ENCODE assay signal across 2 cellular contexts in genomic region chr7:1852781-1853618, GRCh38.
TF ChIP-seq lines count a peak whose summit lies in the region.

No MANE protein-coding gene starts in this region.

TF ChIP-seq in liver, 16 proteins besides CTCF, POLR2A, EP300 and RAD21 (continued from another document):
- no peak for TF ChIP-seq REST (IDR thresholded peaks at IDR 0.05)
- TF ChIP-seq, protein P1, sequence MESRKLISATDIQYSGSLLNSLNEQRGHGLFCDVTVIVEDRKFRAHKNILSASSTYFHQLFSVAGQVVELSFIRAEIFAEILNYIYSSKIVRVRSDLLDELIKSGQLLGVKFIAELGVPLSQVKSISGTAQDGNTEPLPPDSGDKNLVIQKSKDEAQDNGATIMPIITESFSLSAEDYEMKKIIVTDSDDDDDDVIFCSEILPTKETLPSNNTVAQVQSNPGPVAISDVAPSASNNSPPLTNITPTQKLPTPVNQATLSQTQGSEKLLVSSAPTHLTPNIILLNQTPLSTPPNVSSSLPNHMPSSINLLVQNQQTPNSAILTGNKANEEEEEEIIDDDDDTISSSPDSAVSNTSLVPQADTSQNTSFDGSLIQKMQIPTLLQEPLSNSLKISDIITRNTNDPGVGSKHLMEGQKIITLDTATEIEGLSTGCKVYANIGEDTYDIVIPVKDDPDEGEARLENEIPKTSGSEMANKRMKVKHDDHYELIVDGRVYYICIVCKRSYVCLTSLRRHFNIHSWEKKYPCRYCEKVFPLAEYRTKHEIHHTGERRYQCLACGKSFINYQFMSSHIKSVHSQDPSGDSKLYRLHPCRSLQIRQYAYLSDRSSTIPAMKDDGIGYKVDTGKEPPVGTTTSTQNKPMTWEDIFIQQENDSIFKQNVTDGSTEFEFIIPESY (IDR thresholded peaks at IDR 0.05), result no peak
- TF ChIP-seq HNF4G (IDR thresholded peaks at IDR 0.05), result no peak
- no peak for TF ChIP-seq SP1 (IDR thresholded peaks at IDR 0.05)
- TF ChIP-seq RXRA (IDR thresholded peaks at IDR 0.05), result no peak
- TF ChIP-seq NR2F2 (IDR thresholded peaks at IDR 0.05), result no peak
- TF ChIP-seq HNF4A (conservative IDR thresholded peaks at IDR 0.05), result no peak
- TF ChIP-seq GABPA (IDR thresholded peaks at IDR 0.05 in 1 of 2, conservative IDR thresholded peaks at IDR 0.05 in 1 of 2), result no peak

TF ChIP-seq in HepG2, 621 proteins besides CTCF, POLR2A, EP300 and RAD21 (continued from another document):
- TF ChIP-seq TAF15 (IDR thresholded peaks at IDR 0.05; ENCODE audit: low read depth, low read length, poor library complexity, severe bottlenecking) (no peak), ZBTB7A (CRISPR knock-in tag; IDR thresholded peaks at IDR 0.05) (no peak), ZNF629 (CRISPR knock-in tag; conservative IDR thresholded peaks at IDR 0.05) (no peak), PHF21A (CRISPR knock-in tag; IDR thresholded peaks at IDR 0.05) (no peak), HOXD1 (CRISPR knock-in tag; IDR thresholded peaks at IDR 0.05) (no peak), CEBPG (CRISPR knock-in tag; IDR thresholded peaks at IDR 0.05) (no peak), ZNF850 (CRISPR knock-in tag; conservative IDR thresholded peaks at IDR 0.05) (no peak)
TF ChIP-seq in HepG2: peak in this region for 0.
